Comparison of ENCODE assay signal across 20 cellular contexts in genomic region chr7:105622114-105622731, GRCh38. TPM values are rescaled to one million over a fixed set of nuclear protein-coding genes. Genes with fewer than 3 reads are reported as not detected.
DNase-seq lines count a peak whose midpoint lies in the region; ATAC-seq and TF ChIP-seq lines count a peak whose summit lies in the region.
"Had no signal": no experiment of that assay in that cellular context is flagged by ENCODE, and none has a peak within 500 bp of the region (broad histone marks: within the 10 kb centered on the region; RNA-seq: fewer than 3 reads in every experiment).

No MANE protein-coding gene starts in this region.

- TF ChIP-seq EP300 in esophagus muscularis mucosa (IDR thresholded peaks at IDR 0.05) (no peak), transverse colon (IDR thresholded peaks at IDR 0.05; ENCODE audit: low read depth) (no peak)

- H3K36me3 ChIP-seq in heart left ventricle (peaks cover 0 to 81% (median 35%) of the 10 kb centered on the region in 9 donors), esophagus muscularis mucosa (peaks cover 0 to 58% (median 32%) of the 10 kb centered on the region in 4 donors), transverse colon (peaks cover 0 to 11% (median 6%) of the 10 kb centered on the region in 4 donors), Peyer's patch (peaks cover 0 to 35% (median 0%) of the 10 kb centered on the region in 3 donors)
- H3K36me3 ChIP-seq: HAP-1 had no signal

- peak overlapping the region in 1 of 12 donors; percentile 58 for H3K27ac ChIP-seq in heart left ventricle
- H3K27ac ChIP-seq in esophagus muscularis mucosa (replicated peaks in 1 of 4): peak overlapping the region in 3 of 4 donors; percentile 27 to 65 (median 28)
- peak overlapping the region in 3 of 4 donors; percentile 3 to 55 (median 37) for H3K27ac ChIP-seq in transverse colon
- peak overlapping the region in 1 of 4 donors; percentile 14 for H3K27ac ChIP-seq in Peyer's patch

- H3K27me3 ChIP-seq in heart left ventricle (no peaks in the 10 kb centered on the region), esophagus muscularis mucosa (no peaks in the 10 kb centered on the region), transverse colon (no peaks in the 10 kb centered on the region), Peyer's patch (no peaks in the 10 kb centered on the region)

- no peak for DNase-seq in Right ventricle myocardium inferior (ENCODE audit: missing footprints)
- DNase-seq in heart left ventricle: no peak
- DNase-seq in esophagus muscularis mucosa (ENCODE audit: extremely low spot score): no peak
- peak; percentile 22 for DNase-seq in occipital lobe (lab: John Stamatoyannopoulos, UW)
- no peak for DNase-seq in transverse colon
- no peak for DNase-seq in ACHN
- DNase-seq in Peyer's patch: no peak
- DNase-seq: COR-L47, DMS79, NCI-H1436, NCI-H2081, NCI-H2227 treated with DMSO at 0.1 percent for 48 hours, NCI-H524 treated with DMSO at 0.1 percent for 48 hours had no signal

- H3K4me3 ChIP-seq in heart left ventricle: no peak overlapping the region
- no peak overlapping the region for H3K4me3 ChIP-seq in esophagus muscularis mucosa
- H3K4me3 ChIP-seq in transverse colon: no peak overlapping the region
- H3K4me3 ChIP-seq in Peyer's patch: no peak overlapping the region
- H3K4me3 ChIP-seq: GM12878, HAP-1 had no signal

- TF ChIP-seq POLR2A in heart left ventricle (IDR thresholded peaks at IDR 0.05) (no peak), esophagus muscularis mucosa (IDR thresholded peaks at IDR 0.05; ENCODE audit: low read depth) (no peak), transverse colon (IDR thresholded peaks at IDR 0.05) (no peak), Peyer's patch (IDR thresholded peaks at IDR 0.05) (no peak)

- ATAC-seq in Right ventricle myocardium inferior: peak; percentile 20
- no peak for ATAC-seq in heart left ventricle
- ATAC-seq in HG02870 (IDR thresholded peaks at IDR 0.05; ENCODE audit: unreplicated experiment): no peak
- ATAC-seq: GM12878 had no signal

- H3K4me1 ChIP-seq in heart left ventricle: peaks cover 0 to 16% (median 7%) of the 10 kb centered on the region in 12 donors
- H3K4me1 ChIP-seq in esophagus muscularis mucosa: peaks cover 12 to 20% (median 19%) of the 10 kb centered on the region in 4 donors
- H3K4me1 ChIP-seq in transverse colon: no peaks in the 10 kb centered on the region
- no peaks in the 10 kb centered on the region for H3K4me1 ChIP-seq in Peyer's patch
- H3K4me1 ChIP-seq: HAP-1 had no signal

- no peak for TF ChIP-seq CTCF in heart left ventricle (IDR thresholded peaks at IDR 0.05)
- TF ChIP-seq CTCF in esophagus muscularis mucosa (IDR thresholded peaks at IDR 0.05): no peak
- no peak for TF ChIP-seq CTCF in transverse colon (IDR thresholded peaks at IDR 0.05)
- TF ChIP-seq CTCF in Peyer's patch (IDR thresholded peaks at IDR 0.05): no peak

- intact Hi-C loops in Right ventricle myocardium inferior (cut with DNase I) (no loop called here), heart left ventricle (cut with DNase I) (no loop called here), esophagus muscularis mucosa (cut with DNase I) (no loop called here), transverse colon (cut with DNase I; ENCODE audit: low total_unique reads) (no loop called here)

- in situ Hi-C loops in transverse colon (cut with MboI; ENCODE audit: low pct_ligation_motif_present in 1 of 4, low pct_unique_long_range_greater_than_20kb in 1 of 4, low sequenced_read_pairs in 3 of 4): no loop called here
- in situ Hi-C loops in ACHN (cut with HindIII; ENCODE audit: low pct_ligation_motif_present, low pct_unique_long_range_greater_than_20kb, low sequenced_read_pairs): no loop called here

- WGBS in heart left ventricle, 4 donors: 91 to 96% (median 93%) methylated on average over 14 of the region's 14 CpGs
- WGBS in esophagus muscularis mucosa: 70% methylated on average over 13 of the region's 14 CpGs
- 74 to 82% methylated on average over 7 to 14 of the region's 14 CpGs for WGBS in transverse colon (ENCODE audit: low coverage in 1 of 2), 2 donors

- H3K9me3 ChIP-seq in heart left ventricle (peaks cover 0 to 12% (median 2%) of the 10 kb centered on the region in 12 donors), esophagus muscularis mucosa (peaks cover 0 to 3% (median 0%) of the 10 kb centered on the region in 4 donors), transverse colon (no peaks in the 10 kb centered on the region), Peyer's patch (no peaks in the 10 kb centered on the region)

RNA-seq across cellular contexts. Expression of gene EFCAB10, which starts 40.9 kb away (rescaled TPM):
- total RNA-seq in Right ventricle myocardium inferior: not detected
- not detected for total RNA-seq in heart left ventricle
- polyA plus RNA-seq in heart left ventricle: not detected
- not detected for total RNA-seq in esophagus muscularis mucosa
- 3.3 TPM for total RNA-seq in occipital lobe
- not detected for total RNA-seq in transverse colon
- not detected for total RNA-seq in Peyer's patch
- total RNA-seq: G401, GM12878, HT1080, OCI-LY7 had no signal
- polyA plus RNA-seq: CD14-positive monocyte had no signal
